Comparison of ENCODE assay signal across 1 cellular context in genomic region chr17:14125518-14126125, GRCh38.
TF ChIP-seq lines count a peak whose summit lies in the region.

No MANE protein-coding gene starts in this region.

TF ChIP-seq in IMR-90, 13 proteins besides CTCF, POLR2A, EP300 and RAD21:
- TF ChIP-seq MAZ (IDR thresholded peaks at IDR 0.05; ENCODE audit: borderline replicate concordance, low read depth, low read length) (no peak), RFX5 (IDR thresholded peaks at IDR 0.05; ENCODE audit: low read depth, low read length) (no peak), USF2 (IDR thresholded peaks at IDR 0.05; ENCODE audit: low read depth, low read length) (no peak), SMC3 (IDR thresholded peaks at IDR 0.05; ENCODE audit: low read depth, low read length) (no peak), ELK1 (IDR thresholded peaks at IDR 0.05; ENCODE audit: borderline replicate concordance, low read depth, low read length) (no peak), RCOR1 (IDR thresholded peaks at IDR 0.05; ENCODE audit: insufficient replicate concordance, low read length) (no peak), NFE2L2 (IDR thresholded peaks at IDR 0.05; ENCODE audit: low read depth, low read length) (no peak), MAFK (IDR thresholded peaks at IDR 0.05; ENCODE audit: low read depth, low read length) (no peak), BHLHE40 (IDR thresholded peaks at IDR 0.05; ENCODE audit: low read depth, low read length) (no peak), CHD1 (IDR thresholded peaks at IDR 0.05; ENCODE audit: low read depth, low read length) (no peak), FOS (IDR thresholded peaks at IDR 0.05; ENCODE audit: low read depth, low read length) (no peak)
